In genomic region chr1:202010042-202011015, GRCh38 we compare ENCODE assay signal across 1 cellular context.
A peak's percentile ranks its signal among the peaks of the same experiment; 100 is the strongest.
TF ChIP-seq lines count a peak whose summit lies in the region.

Gene ELF3, plus strand, starts transcription at chr1:202010587. Its CDS starts 550 bp downstream, at chr1:202011137.

TF ChIP-seq in HepG2, 621 proteins besides CTCF, POLR2A, EP300 and RAD21 (continued from another document and continues in another):
- no peak for TF ChIP-seq AKNA (CRISPR knock-in tag; IDR thresholded peaks at IDR 0.05; ENCODE audit: borderline replicate concordance)
- peak; percentile 96 for TF ChIP-seq GTF2F1 (IDR thresholded peaks at IDR 0.05; ENCODE audit: low read length)
- peak; percentile 98 for TF ChIP-seq SNAPC4 (CRISPR knock-in tag; IDR thresholded peaks at IDR 0.05)
- peak; percentile 57; the same call in 1 of the 2 replicates for TF ChIP-seq PRDM15 (CRISPR knock-in tag; IDR thresholded peaks at IDR 0.05)
- TF ChIP-seq ZNF10 (CRISPR knock-in tag; IDR thresholded peaks at IDR 0.05; ENCODE audit: borderline replicate concordance, low read depth), result no peak
- TF ChIP-seq MNT (IDR thresholded peaks at IDR 0.05), result 0 out of 2 replicates have a peak, but pooled peaks have one; percentile 9
- peak; percentile 72; the same call in 1 of the 2 replicates for TF ChIP-seq TIGD3 (CRISPR knock-in tag; IDR thresholded peaks at IDR 0.05; ENCODE audit: borderline replicate concordance)
- TF ChIP-seq PAXIP1 (CRISPR knock-in tag; conservative IDR thresholded peaks at IDR 0.05), result peak; percentile 54
- peak; percentile 47 for TF ChIP-seq HNF4A (CRISPR knock-in tag; IDR thresholded peaks at IDR 0.05)
- TF ChIP-seq RBM22 (optimal IDR thresholded peaks at IDR 0.05; ENCODE audit: low read length), result peak; percentile 23
- TF ChIP-seq MTF2 (CRISPR knock-in tag; IDR thresholded peaks at IDR 0.05; ENCODE audit: borderline replicate concordance), result no peak
- peak; percentile 90 for TF ChIP-seq ZNF687 (CRISPR knock-in tag; IDR thresholded peaks at IDR 0.05)
- 0 out of 2 replicates have a peak, but pooled peaks have one; percentile 77 for TF ChIP-seq ZNF558 (CRISPR knock-in tag; IDR thresholded peaks at IDR 0.05; ENCODE audit: borderline replicate concordance)
- no peak for TF ChIP-seq ONECUT2 (CRISPR knock-in tag; IDR thresholded peaks at IDR 0.05)
- peak; percentile 53 for TF ChIP-seq PHF8 (CRISPR knock-in tag; IDR thresholded peaks at IDR 0.05)
- TF ChIP-seq ARID5B (CRISPR knock-in tag; IDR thresholded peaks at IDR 0.05), result peak; percentile 47
